In genomic region chr1:153957744-153958110, GRCh38 we compare ENCODE assay signal across 1 cellular context.
A peak's percentile ranks its signal among the peaks of the same experiment; 100 is the strongest.
TF ChIP-seq lines count a peak whose summit lies in the region.

No MANE protein-coding gene starts in this region.

TF ChIP-seq in H1, 55 proteins besides CTCF, POLR2A, EP300 and RAD21:
- TF ChIP-seq KDM1A (IDR thresholded peaks at IDR 0.05; ENCODE audit: borderline replicate concordance, low read length): no peak
- TF ChIP-seq KDM4A (IDR thresholded peaks at IDR 0.05; ENCODE audit: low read depth, low read length, severe bottlenecking): peak; percentile 22
- TF ChIP-seq RBBP5 (IDR thresholded peaks at IDR 0.05; ENCODE audit: borderline replicate concordance, low read depth, low read length): no peak
- TF ChIP-seq SUZ12 (IDR thresholded peaks at IDR 0.05; ENCODE audit: low read length): no peak
- no peak for TF ChIP-seq JUND (IDR thresholded peaks at IDR 0.05; ENCODE audit: low read length)
- TF ChIP-seq NRF1 (IDR thresholded peaks at IDR 0.05; ENCODE audit: low read depth, low read length): no peak
- no peak for TF ChIP-seq FOSL1 (IDR thresholded peaks at IDR 0.05; ENCODE audit: insufficient read depth, low read depth, low read length)
- no peak for TF ChIP-seq GABPA (IDR thresholded peaks at IDR 0.05; ENCODE audit: borderline replicate concordance, insufficient read depth, low read length)
- TF ChIP-seq TAF1 (IDR thresholded peaks at IDR 0.05; ENCODE audit: low read depth, low read length): no peak
- TF ChIP-seq CHD7 (IDR thresholded peaks at IDR 0.05; ENCODE audit: insufficient replicate concordance, low read length): no peak
- TF ChIP-seq SIRT6 (IDR thresholded peaks at IDR 0.05; ENCODE audit: low read length): peak; percentile 74
- no peak for TF ChIP-seq TEAD4 (IDR thresholded peaks at IDR 0.05; ENCODE audit: low read depth, low read length)
- no peak for TF ChIP-seq SP2 (IDR thresholded peaks at IDR 0.05; ENCODE audit: low read length)
- TF ChIP-seq MAFK (IDR thresholded peaks at IDR 0.05; ENCODE audit: low read depth, low read length): no peak
- TF ChIP-seq SP4 (IDR thresholded peaks at IDR 0.05; ENCODE audit: low read length): no peak
- peak; percentile 86 for TF ChIP-seq POLR2AphosphoS5 (IDR thresholded peaks at IDR 0.05; ENCODE audit: low read depth, low read length)
- no peak for TF ChIP-seq ATF3 (IDR thresholded peaks at IDR 0.05; ENCODE audit: insufficient read depth, low read depth, low read length)
- TF ChIP-seq HDAC6 (IDR thresholded peaks at IDR 0.05; ENCODE audit: low read depth, low read length): no peak
- TF ChIP-seq MAX (IDR thresholded peaks at IDR 0.05): no peak
TF ChIP-seq in H1: peak in this region for 3.
